In the genomic region with DNA sequence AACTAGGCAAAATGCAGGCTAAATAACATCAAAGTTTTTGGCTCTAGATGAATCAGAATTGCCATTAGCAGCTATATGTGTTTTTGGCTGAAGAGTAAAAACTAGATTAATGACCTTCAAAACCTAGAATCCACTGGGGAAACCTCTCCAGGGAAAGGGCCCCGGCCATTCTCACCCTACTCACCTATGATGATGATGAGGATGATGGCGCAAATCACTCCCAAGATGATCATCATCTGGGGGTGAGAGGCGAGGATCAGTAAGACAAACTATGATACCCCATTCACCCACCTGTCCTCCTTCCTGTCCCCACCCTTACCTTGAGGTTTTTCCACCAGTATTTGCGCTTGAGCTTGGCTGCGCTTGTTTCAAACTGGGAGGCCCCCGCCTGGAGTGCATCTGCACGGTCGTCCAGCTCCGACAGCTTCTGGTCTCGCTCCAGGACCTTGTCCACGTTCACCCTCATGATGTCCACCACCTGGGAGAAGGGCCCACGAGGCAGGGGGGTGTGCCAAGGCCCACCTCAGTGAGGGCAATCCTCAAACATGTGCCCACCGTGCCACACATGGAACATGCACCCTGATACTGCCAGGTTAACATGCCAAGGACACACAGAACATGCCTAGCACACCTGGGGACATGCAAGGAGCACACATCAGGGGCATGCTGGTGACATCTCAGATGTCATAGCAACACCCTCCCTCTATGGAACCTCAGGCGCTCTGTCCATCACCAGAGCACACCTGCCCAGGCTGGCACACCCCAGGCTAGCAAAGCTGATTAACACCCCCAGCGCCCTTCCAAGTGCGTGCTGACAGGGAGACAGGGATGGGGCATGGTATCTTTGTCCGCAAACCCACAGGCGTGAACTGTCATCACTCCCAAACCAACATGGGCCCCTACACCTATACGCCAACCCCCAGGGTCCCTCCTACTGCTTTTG, we compare ENCODE assay signal across 1 cellular context.
TF ChIP-seq lines count a peak whose summit lies in the region.

No MANE protein-coding gene starts in this region.

TF ChIP-seq in liver, 16 proteins besides CTCF, POLR2A, EP300 and RAD21 (continued from another document):
- TF ChIP-seq, protein P1, sequence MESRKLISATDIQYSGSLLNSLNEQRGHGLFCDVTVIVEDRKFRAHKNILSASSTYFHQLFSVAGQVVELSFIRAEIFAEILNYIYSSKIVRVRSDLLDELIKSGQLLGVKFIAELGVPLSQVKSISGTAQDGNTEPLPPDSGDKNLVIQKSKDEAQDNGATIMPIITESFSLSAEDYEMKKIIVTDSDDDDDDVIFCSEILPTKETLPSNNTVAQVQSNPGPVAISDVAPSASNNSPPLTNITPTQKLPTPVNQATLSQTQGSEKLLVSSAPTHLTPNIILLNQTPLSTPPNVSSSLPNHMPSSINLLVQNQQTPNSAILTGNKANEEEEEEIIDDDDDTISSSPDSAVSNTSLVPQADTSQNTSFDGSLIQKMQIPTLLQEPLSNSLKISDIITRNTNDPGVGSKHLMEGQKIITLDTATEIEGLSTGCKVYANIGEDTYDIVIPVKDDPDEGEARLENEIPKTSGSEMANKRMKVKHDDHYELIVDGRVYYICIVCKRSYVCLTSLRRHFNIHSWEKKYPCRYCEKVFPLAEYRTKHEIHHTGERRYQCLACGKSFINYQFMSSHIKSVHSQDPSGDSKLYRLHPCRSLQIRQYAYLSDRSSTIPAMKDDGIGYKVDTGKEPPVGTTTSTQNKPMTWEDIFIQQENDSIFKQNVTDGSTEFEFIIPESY (IDR thresholded peaks at IDR 0.05) = no peak
- TF ChIP-seq RXRA (IDR thresholded peaks at IDR 0.05) (no peak), HNF4G (IDR thresholded peaks at IDR 0.05) (no peak), SP1 (IDR thresholded peaks at IDR 0.05) (no peak), GABPA (IDR thresholded peaks at IDR 0.05 in 1 of 2, conservative IDR thresholded peaks at IDR 0.05 in 1 of 2) (no peak)
- TF ChIP-seq, protein P2, sequence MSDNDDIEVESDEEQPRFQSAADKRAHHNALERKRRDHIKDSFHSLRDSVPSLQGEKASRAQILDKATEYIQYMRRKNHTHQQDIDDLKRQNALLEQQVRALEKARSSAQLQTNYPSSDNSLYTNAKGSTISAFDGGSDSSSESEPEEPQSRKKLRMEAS (IDR thresholded peaks at IDR 0.05) = no peak
- TF ChIP-seq, protein P3, sequence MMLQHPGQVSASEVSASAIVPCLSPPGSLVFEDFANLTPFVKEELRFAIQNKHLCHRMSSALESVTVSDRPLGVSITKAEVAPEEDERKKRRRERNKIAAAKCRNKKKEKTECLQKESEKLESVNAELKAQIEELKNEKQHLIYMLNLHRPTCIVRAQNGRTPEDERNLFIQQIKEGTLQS (IDR thresholded peaks at IDR 0.05) = no peak
